ENCODE assay signal across 11 cellular contexts in genomic region chr14:69400154-69400553, GRCh38. TPM values are rescaled to one million over a fixed set of nuclear protein-coding genes. Genes with fewer than 3 reads are reported as not detected.
DNase-seq lines count a peak whose midpoint lies in the region; ATAC-seq and TF ChIP-seq lines count a peak whose summit lies in the region.
"Had no signal": no experiment of that assay in that cellular context is flagged by ENCODE, and none has a peak within 500 bp of the region (broad histone marks: within the 10 kb centered on the region; RNA-seq: fewer than 3 reads in every experiment).

No MANE protein-coding gene starts in this region.

- no peak for TF ChIP-seq CTCF in AG04450 (IDR thresholded peaks at IDR 0.05; ENCODE audit: low read depth, low read length)
- TF ChIP-seq CTCF in HFFc6 (IDR thresholded peaks at IDR 0.05), result no peak
- TF ChIP-seq CTCF in body of pancreas (IDR thresholded peaks at IDR 0.05), result no peak

- H3K27ac Mint-ChIP-seq in HFFc6, result peak overlapping the region; percentile 24; the same call in 1 of the 2 replicates

- DNase-seq in AG04450 (ENCODE audit: low read depth, low spot score), result no peak
- no peak for DNase-seq in HFFc6
- DNase-seq in body of pancreas, result no peak
- DNase-seq in mesenteric fat pad (ENCODE audit: low spot score), result no peak
- no peak for DNase-seq in AML-193 (lab: John Stamatoyannopoulos, UW)
- DNase-seq: foreskin keratinocyte; NCI-H1048; stimulated activated CD4-positive, alpha-beta T cell treated with anti-CD3 and anti-CD28 coated beads, Interleukin-2, amount 100 ng/mL, for 48 hours had no signal

- CTCF ChIA-PET in AG04450 (lab: Charles Lee), result no interaction called here

- no peaks in the 10 kb centered on the region; the same call in 1 of the 2 replicates for H3K9me3 Mint-ChIP-seq in HFFc6

- peaks cover 53% of the 10 kb centered on the region for H3K4me1 ChIP-seq in body of pancreas
- H3K4me1 ChIP-seq in mucosa of rectum (ENCODE audit: control insufficient read depth in 2 of 2, insufficient read depth in 2 of 2, low read length in 2 of 2), result peaks cover 24 to 27% of the 10 kb centered on the region in 2 donors

- H3K9me3 ChIP-seq in AG04450 (ENCODE audit: control insufficient read depth, insufficient read depth, low read length) (peaks cover 3% of the 10 kb centered on the region), body of pancreas (no peaks in the 10 kb centered on the region), mucosa of rectum (ENCODE audit: control insufficient read depth in 2 of 2, low read length in 2 of 2) (no peaks in the 10 kb centered on the region)

- peak overlapping the region; percentile 96 for H3K4me3 Mint-ChIP-seq in HFFc6

- no peaks in the 10 kb centered on the region for H3K27me3 ChIP-seq in AG04450 (ENCODE audit: control insufficient read depth, insufficient read depth, low read length)
- no peaks in the 10 kb centered on the region for H3K27me3 ChIP-seq in body of pancreas
- no peaks in the 10 kb centered on the region for H3K27me3 ChIP-seq in mucosa of rectum (ENCODE audit: control insufficient read depth in 2 of 2, insufficient read depth in 2 of 2, low read length in 2 of 2)
- H3K27me3 ChIP-seq: foreskin keratinocyte had no signal

- POLR2A ChIA-PET in AG04450 (lab: Yijun Ruan, JAX), result no interaction called here

- H3K27ac ChIP-seq in AG04450 (ENCODE audit: low read depth, low read length) (no peak overlapping the region), body of pancreas (no peak overlapping the region), mucosa of rectum (ENCODE audit: low read depth in 2 of 2, low read length in 2 of 2) (no peak overlapping the region)
- H3K27ac ChIP-seq: foreskin keratinocyte had no signal

- H3K4me1 Mint-ChIP-seq in HFFc6 (ENCODE audit: low read depth), result peaks cover 48% of the 10 kb centered on the region

- H3K4me3 ChIP-seq in AG04450 (ENCODE audit: low read depth, low read length) (peak overlapping the region; percentile 94), body of pancreas (peak overlapping the region; percentile 10 to 86), mucosa of rectum (ENCODE audit: low read length in 2 of 2) (peak overlapping the region; percentile 24 to 99)

- H3K36me3 Mint-ChIP-seq in HFFc6 (ENCODE audit: low read depth), result peaks cover 36% of the 10 kb centered on the region

- no peak overlapping the region for H3K9ac ChIP-seq in mucosa of rectum (ENCODE audit: low read depth in 1 of 2, low read length in 2 of 2)

- TF ChIP-seq POLR2A in body of pancreas (IDR thresholded peaks at IDR 0.05), result no peak

- H3K36me3 ChIP-seq in body of pancreas (replicated peaks in 1 of 2; ENCODE audit: insufficient read depth in 1 of 2, low read depth in 2 of 2) (peaks cover 0 to 4% of the 10 kb centered on the region in 2 donors), mucosa of rectum (ENCODE audit: control insufficient read depth in 2 of 2, insufficient read depth in 2 of 2, low read length in 2 of 2) (peaks cover 4 to 8% of the 10 kb centered on the region in 2 donors)

- intact Hi-C loops in body of pancreas (cut with DNase I), result no loop called here

- ATAC-seq in body of pancreas, result no peak
- ATAC-seq in GM21447 (IDR thresholded peaks at IDR 0.05; ENCODE audit: unreplicated experiment), result no peak
- ATAC-seq in GM19467 (IDR thresholded peaks at IDR 0.05; ENCODE audit: unreplicated experiment), result no peak
- ATAC-seq: foreskin keratinocyte had no signal

- no peaks in the 10 kb centered on the region; the same call in 1 of the 2 replicates for H3K27me3 Mint-ChIP-seq in HFFc6 (ENCODE audit: insufficient read depth)

- WGBS in body of pancreas, 2 donors, result 22% methylated on average over 6 of the region's 6 CpGs

RNA-seq across cellular contexts. Expression of gene SLC39A9, which starts 1.7 kb away (rescaled TPM):
- 69.5 and 82.2 TPM in 2 replicates for polyA plus RNA-seq in AG04450 (2011; rRNA removed)
- polyA minus RNA-seq in AG04450 (2011; rRNA and poly(A)+ RNA removed), result 173 and 176 TPM in 2 replicates
- total RNA-seq in HFFc6 (2021; fragmentation: NEBNext Ultra II Directional; extraction: Animal tissue kit (Norgen Biotek cat#: 25700)), result 10 to 100 TPM; 58.8 to 88.5 (median 73.3) TPM
- 10 to 100 TPM; 36.3 to 38.2 TPM for total RNA-seq in body of pancreas
- total RNA-seq in mesenteric fat pad, result 55.0 TPM

RNA-seq across cellular contexts. Expression of gene ERH, which starts 2.1 kb away (rescaled TPM):
- polyA plus RNA-seq in AG04450 (2011; rRNA removed), result 110 and 164 TPM in 2 replicates
- 115 and 148 TPM in 2 replicates for polyA minus RNA-seq in AG04450 (2011; rRNA and poly(A)+ RNA removed)
- 100 to 1,000 TPM; 221 to 287 (median 268) TPM for total RNA-seq in HFFc6 (2021; fragmentation: NEBNext Ultra II Directional; extraction: Animal tissue kit (Norgen Biotek cat#: 25700))
- total RNA-seq in body of pancreas (10 to 100 TPM; 35.5 to 64.6 TPM), mesenteric fat pad (140 TPM)
